In genomic region chr11:6630632-6631291, GRCh38 we compare ENCODE assay signal across 19 cellular contexts. TPM values are rescaled to one million over a fixed set of nuclear protein-coding genes. Genes with fewer than 3 reads are reported as not detected.
DNase-seq lines count a peak whose midpoint lies in the region; ATAC-seq, FAIRE-seq and TF ChIP-seq lines count a peak whose summit lies in the region.
"Had no signal": no experiment of that assay in that cellular context is flagged by ENCODE, and none has a peak within 500 bp of the region (broad histone marks: within the 10 kb centered on the region; RNA-seq: fewer than 3 reads in every experiment).

No MANE protein-coding gene starts in this region.

- H2BK12ac ChIP-seq in H9 (ENCODE audit: insufficient read length, low read depth, low read length) = no peak overlapping the region

- H3K27ac Mint-ChIP-seq in H9 (no peak overlapping the region), endothelial cell (ENCODE audit: unreplicated experiment) (no peak overlapping the region), mesothelial cell of epicardium (no peak overlapping the region), glutamatergic neuron (ENCODE audit: unreplicated experiment) (no peak overlapping the region)
- H3K27ac Mint-ChIP-seq: memory B cell had no signal

- no peak overlapping the region for H2BK5ac ChIP-seq in H9 (ENCODE audit: insufficient read length, low read length)

- H2BK20ac ChIP-seq in H9 (ENCODE audit: low read depth, low read length, poor library complexity, severe bottlenecking) = no peak overlapping the region

- no peak overlapping the region for H2AK5ac ChIP-seq in H9 (ENCODE audit: insufficient read length, low read length)

- no peak overlapping the region for H3T11ph ChIP-seq in H9 (ENCODE audit: low read length)

- FAIRE-seq in A549 (lab: Jason Lieb, UNC) (no peak), RCC 7860 (lab: Jason Lieb, UNC) (no peak)
- FAIRE-seq: GM12892 had no signal

- no peaks in the 10 kb centered on the region for H3K79me1 ChIP-seq in H9 (ENCODE audit: insufficient read depth, low read depth, low read length, poor library complexity, severe bottlenecking)

- DNase-seq in A549 (ENCODE audit: low read depth in 1 of 2, low spot score in 1 of 2) = no peak
- no peak for DNase-seq in H9
- DNase-seq in endothelial cell (ENCODE audit: low spot score) = no peak
- DNase-seq in mesothelial cell of epicardium (ENCODE audit: low spot score in 2 of 2, unreplicated experiment in 2 of 2) = no peak
- DNase-seq in anterior cingulate cortex (lab: John Stamatoyannopoulos, UW) = no peak
- DNase-seq in glutamatergic neuron = no peak
- DNase-seq in RCC 7860 (ENCODE audit: low spot score) = no peak
- DNase-seq in amygdala (lab: John Stamatoyannopoulos, UW) = no peak
- DNase-seq: activated CD4-positive, alpha-beta T cell treated with anti-CD3 and anti-CD28 coated beads for 48 hours; central memory CD4-positive, alpha-beta T cell; effector memory CD8-positive, alpha-beta T cell; GF-D8; GM23248; NCI-H1694 treated with DMSO at 0.1 percent for 48 hours; NCI-H524 treated with DMSO at 0.1 percent for 48 hours had no signal

- H3K9me3 ChIP-seq in A549 = no peaks in the 10 kb centered on the region
- no peaks in the 10 kb centered on the region for H3K9me3 ChIP-seq in H9 (ENCODE audit: control insufficient read depth, low read depth, low read length)

- H3K4me2 ChIP-seq in A549 = peak overlapping the region; percentile 50; the same call in 2 of the 3 replicates
- peak overlapping the region; percentile 50 for H3K4me2 ChIP-seq in H9 (ENCODE audit: insufficient read depth, insufficient read length, low read length)

- H3K27me3 ChIP-seq in H9 (ENCODE audit: insufficient read depth, low read length) = peaks cover 18% of the 10 kb centered on the region; the same call in 1 of the 2 replicates

- peaks cover 5% of the 10 kb centered on the region; the same call in 1 of the 3 replicates for H3K4me1 ChIP-seq in A549
- H3K4me1 ChIP-seq in H9 (ENCODE audit: insufficient read depth, low read length) = no peaks in the 10 kb centered on the region

- no peak for TF ChIP-seq RAD21 in A549 (conservative IDR thresholded peaks at IDR 0.05 in 1 of 2, IDR thresholded peaks at IDR 0.05 in 1 of 2)

- no peak for TF ChIP-seq CTCF in A549 (IDR thresholded peaks at IDR 0.05)
- no peak for TF ChIP-seq CTCF in H9 (conservative IDR thresholded peaks at IDR 0.05)
- TF ChIP-seq CTCF in endothelial cell (IDR thresholded peaks at IDR 0.05; ENCODE audit: unreplicated experiment) = no peak
- no peak for TF ChIP-seq CTCF in mesothelial cell of epicardium (IDR thresholded peaks at IDR 0.05; ENCODE audit: unreplicated experiment)
- TF ChIP-seq CTCF in glutamatergic neuron (IDR thresholded peaks at IDR 0.05; ENCODE audit: partially characterized antibody, unreplicated experiment) = no peak

- H4K5ac ChIP-seq in H9 (ENCODE audit: insufficient read length, low read depth, low read length) = no peak overlapping the region

- peaks cover 9% of the 10 kb centered on the region for H3K23me2 ChIP-seq in H9 (ENCODE audit: insufficient read length, low read depth, low read length, poor library complexity, severe bottlenecking)

- no peaks in the 10 kb centered on the region for H4K20me1 ChIP-seq in H9 (ENCODE audit: control insufficient read depth, insufficient read depth, insufficient read length)

- no peak overlapping the region for H3K18ac ChIP-seq in H9 (ENCODE audit: insufficient read length, low read depth, low read length)

- 70% methylated on average over 25 of the region's 28 CpGs for WGBS in A549 (ENCODE audit: missing lambda C conversion rate)
- no CpG with 5 or more reads among the region's 28 CpGs for WGBS in H9 (ENCODE audit: extremely low coverage, insufficient read length, low lambda C conversion rate)

- CTCF ChIA-PET in A549 (lab: Yijun Ruan, JAX) = interaction anchor here (0.5 to 1.4 kb wide), 5 partner anchors 9 to 179 kb away, joined by 3 to 4 read pairs (median 3); no protein-coding TSS in a partner anchor

- TF ChIP-seq POLR2A in A549 (IDR thresholded peaks at IDR 0.05; ENCODE audit: low read length) = no peak

- H3K4me3 Mint-ChIP-seq in H9 (peak overlapping the region; percentile 59 to 76), endothelial cell (ENCODE audit: unreplicated experiment) (peak overlapping the region; percentile 47), mesothelial cell of epicardium (peak overlapping the region; percentile 29), glutamatergic neuron (ENCODE audit: unreplicated experiment) (no peak overlapping the region)
- H3K4me3 Mint-ChIP-seq: effector memory CD8-positive, alpha-beta T cell; memory B cell had no signal

- no peaks in the 10 kb centered on the region for H3K9me3 Mint-ChIP-seq in H9
- no peaks in the 10 kb centered on the region for H3K9me3 Mint-ChIP-seq in endothelial cell (ENCODE audit: unreplicated experiment)
- H3K9me3 Mint-ChIP-seq in mesothelial cell of epicardium = no peaks in the 10 kb centered on the region
- peaks cover 4% of the 10 kb centered on the region for H3K9me3 Mint-ChIP-seq in glutamatergic neuron (ENCODE audit: unreplicated experiment)
- H3K9me3 Mint-ChIP-seq: activated naive CD4-positive, alpha-beta T cell treated with anti-CD3 and anti-CD28 coated beads, Interleukin-2, amount 50 U/mL, for 72 hours; effector memory CD8-positive, alpha-beta T cell; memory B cell; neural crest cell had no signal

- no peaks in the 10 kb centered on the region for H3K79me2 ChIP-seq in H9 (ENCODE audit: insufficient read depth, low read length)

- H3K9ac ChIP-seq in H9 (ENCODE audit: extremely low read depth, insufficient read length, low read length) = no peak overlapping the region
- H3K9ac ChIP-seq: GM23248 had no signal

- H3K27me3 Mint-ChIP-seq in H9 (ENCODE audit: low read depth) (peaks cover 49% of the 10 kb centered on the region), endothelial cell (ENCODE audit: unreplicated experiment) (peaks cover 15% of the 10 kb centered on the region), mesothelial cell of epicardium (ENCODE audit: low read depth) (peaks cover 36% of the 10 kb centered on the region), glutamatergic neuron (ENCODE audit: unreplicated experiment) (peaks cover 20% of the 10 kb centered on the region)
- H3K27me3 Mint-ChIP-seq: effector memory CD8-positive, alpha-beta T cell; memory B cell had no signal

- H4K8ac ChIP-seq in H9 (replicated peaks; ENCODE audit: insufficient read length, low read depth, low read length) = no peak overlapping the region

- H4K91ac ChIP-seq in H9 (ENCODE audit: insufficient read length, low read depth, low read length) = no peak overlapping the region

- peak overlapping the region; percentile 28; the same call in 1 of the 3 replicates for H3K4me3 ChIP-seq in A549
- H3K4me3 ChIP-seq: GM23248 had no signal

- no peak overlapping the region for H2AFZ ChIP-seq in H9 (ENCODE audit: low read length)
- H2AFZ ChIP-seq: GM23248 had no signal

- H3K56ac ChIP-seq in H9 (ENCODE audit: insufficient read length, low read depth, low read length) = no peak overlapping the region

- no peak overlapping the region for H3K23ac ChIP-seq in H9 (ENCODE audit: insufficient read length, low read depth, low read length)

- H3K4ac ChIP-seq in H9 (ENCODE audit: low read depth, low read length) = no peak overlapping the region

- H2BK120ac ChIP-seq in H9 (ENCODE audit: low read depth, low read length, poor library complexity, severe bottlenecking) = no peak overlapping the region

- no peak overlapping the region for H3K14ac ChIP-seq in H9 (ENCODE audit: insufficient read depth, low read length)

- POLR2A ChIA-PET in A549 (lab: Yijun Ruan, JAX) = no interaction called here

- no peak overlapping the region for H2BK15ac ChIP-seq in H9 (ENCODE audit: low read depth, low read length)

- TF ChIP-seq EP300 in A549 (IDR thresholded peaks at IDR 0.05) = no peak

- ATAC-seq in A549 = no peak
- ATAC-seq: activated naive CD4-positive, alpha-beta T cell treated with anti-CD3 and anti-CD28 coated beads, Interleukin-2, amount 50 U/mL, for 72 hours; effector memory CD8-positive, alpha-beta T cell had no signal

- no peak overlapping the region for H3K27ac ChIP-seq in A549
- H3K27ac ChIP-seq in H9 (ENCODE audit: insufficient read length, low read depth, low read length) = no peak overlapping the region
- H3K27ac ChIP-seq: GM23248 had no signal

- H3K4me1 Mint-ChIP-seq in H9 = peaks cover 3% of the 10 kb centered on the region in 2 experiments; a peak in 2 of 4 replicates
- peaks cover 7% of the 10 kb centered on the region for H3K4me1 Mint-ChIP-seq in endothelial cell (ENCODE audit: unreplicated experiment)
- H3K4me1 Mint-ChIP-seq in mesothelial cell of epicardium = no peaks in the 10 kb centered on the region
- H3K4me1 Mint-ChIP-seq in glutamatergic neuron (ENCODE audit: low read depth, unreplicated experiment) = no peaks in the 10 kb centered on the region
- H3K4me1 Mint-ChIP-seq: neural crest cell had no signal

- H3K36me3 Mint-ChIP-seq in H9 (ENCODE audit: insufficient read depth in 1 of 3, low read depth in 3 of 3) = peaks cover 2 to 28% (median 17%) of the 10 kb centered on the region in 3 experiments; a peak in 6 of 7 replicates
- peaks cover 56% of the 10 kb centered on the region for H3K36me3 Mint-ChIP-seq in endothelial cell (ENCODE audit: low read depth, unreplicated experiment)
- H3K36me3 Mint-ChIP-seq in mesothelial cell of epicardium = peaks cover 39% of the 10 kb centered on the region
- peaks cover 32% of the 10 kb centered on the region for H3K36me3 Mint-ChIP-seq in glutamatergic neuron (ENCODE audit: unreplicated experiment)
- H3K36me3 Mint-ChIP-seq: activated naive CD4-positive, alpha-beta T cell treated with anti-CD3 and anti-CD28 coated beads, Interleukin-2, amount 50 U/mL, for 72 hours; memory B cell had no signal

RNA-seq across cellular contexts. Expression of gene TPP1, which starts 11.5 kb away (rescaled TPM):
- polyA plus RNA-seq in A549 (2011; rRNA removed) (53.2 and 63.0 TPM in 2 replicates), A549 (2017; fragmentation: RNase III; extraction: RNeasy Plus Mini Kit Qiagen cat#74134 plus additional on column Dnase treatment) (32.3 to 41.6 TPM (median 40.7 TPM) in 3 replicates)
- polyA plus RNA-seq in A549 (2012; cell fraction: cytosol; rRNA removed) = 29.5 and 35.1 TPM in 2 replicates
- 56.8 and 86.6 TPM in 2 replicates for polyA plus RNA-seq in A549 (2012; cell fraction: nucleus; rRNA removed)
- 55.1 and 65.6 TPM in 2 replicates for polyA minus RNA-seq in A549 (2011; rRNA and poly(A)+ RNA removed)
- total RNA-seq in H9 (2021) (37.2 and 37.5 TPM in 2 replicates), endothelial cell (ENCODE audit: unreplicated experiment) (52.9 TPM), mesothelial cell of epicardium (45.8 to 50.1 TPM (median 46.0 TPM) in 3 replicates), glutamatergic neuron (ENCODE audit: unreplicated experiment) (37.7 TPM)

RNA-seq across cellular contexts. Expression of gene TAF10, which starts 18.7 kb away (rescaled TPM):
- polyA plus RNA-seq in A549 (2011; rRNA removed) = 174 and 242 TPM in 2 replicates
- 206 and 229 TPM in 2 replicates for polyA plus RNA-seq in A549 (2012; cell fraction: cytosol; rRNA removed)
- polyA plus RNA-seq in A549 (2012; cell fraction: nucleus; rRNA removed) = 128 and 138 TPM in 2 replicates
- 124 to 138 TPM (median 135 TPM) in 3 replicates for polyA plus RNA-seq in A549 (2017; fragmentation: RNase III; extraction: RNeasy Plus Mini Kit Qiagen cat#74134 plus additional on column Dnase treatment)
- polyA minus RNA-seq in A549 (2011; rRNA and poly(A)+ RNA removed) = 170 and 186 TPM in 2 replicates
- total RNA-seq in H9 (2021) = 198 and 207 TPM in 2 replicates
- 62.2 TPM for total RNA-seq in endothelial cell (ENCODE audit: unreplicated experiment)
- total RNA-seq in mesothelial cell of epicardium = 112 to 119 TPM (median 115 TPM) in 3 replicates
- total RNA-seq in glutamatergic neuron (ENCODE audit: unreplicated experiment) = 124 TPM

RNA-seq across cellular contexts. Expression of gene DCHS1, which starts 24.8 kb away (rescaled TPM):
- 0.06 and 0.08 TPM in 2 replicates for polyA plus RNA-seq in A549 (2011; rRNA removed)
- polyA plus RNA-seq in A549 (2012; cell fraction: cytosol; rRNA removed) = 0.07 and 0.10 TPM in 2 replicates
- polyA plus RNA-seq in A549 (2012; cell fraction: nucleus; rRNA removed) = 0.28 and 0.35 TPM in 2 replicates
- 0.04 to 0.07 TPM (median 0.06 TPM) in 3 replicates for polyA plus RNA-seq in A549 (2017; fragmentation: RNase III; extraction: RNeasy Plus Mini Kit Qiagen cat#74134 plus additional on column Dnase treatment)
- 0.12 and 0.24 TPM in 2 replicates for polyA minus RNA-seq in A549 (2011; rRNA and poly(A)+ RNA removed)
- total RNA-seq in H9 (2021) = 12.2 and 12.5 TPM in 2 replicates
- 156 TPM for total RNA-seq in endothelial cell (ENCODE audit: unreplicated experiment)
- total RNA-seq in mesothelial cell of epicardium = 75.9 to 81.2 TPM (median 77.3 TPM) in 3 replicates
- total RNA-seq in glutamatergic neuron (ENCODE audit: unreplicated experiment) = 91.5 TPM

RNA-seq across cellular contexts. Expression of gene ILK, which starts 27.2 kb away (rescaled TPM):
- polyA plus RNA-seq in A549 (2011; rRNA removed) (109 and 120 TPM in 2 replicates), A549 (2017; fragmentation: RNase III; extraction: RNeasy Plus Mini Kit Qiagen cat#74134 plus additional on column Dnase treatment) (108 to 116 TPM (median 114 TPM) in 3 replicates)
- polyA plus RNA-seq in A549 (2012; cell fraction: cytosol; rRNA removed) = 142 and 167 TPM in 2 replicates
- polyA plus RNA-seq in A549 (2012; cell fraction: nucleus; rRNA removed) = 143 and 176 TPM in 2 replicates
- polyA minus RNA-seq in A549 (2011; rRNA and poly(A)+ RNA removed) = 119 and 138 TPM in 2 replicates
- total RNA-seq in H9 (2021) (96.2 and 100 TPM in 2 replicates), endothelial cell (ENCODE audit: unreplicated experiment) (183 TPM), mesothelial cell of epicardium (127 to 144 TPM (median 130 TPM) in 3 replicates), glutamatergic neuron (ENCODE audit: unreplicated experiment) (168 TPM)

RNA-seq across cellular contexts. Expression of gene RRP8, which starts 27.3 kb away (rescaled TPM):
- 20.5 and 25.9 TPM in 2 replicates for polyA plus RNA-seq in A549 (2011; rRNA removed)
- 7.4 and 9.5 TPM in 2 replicates for polyA plus RNA-seq in A549 (2012; cell fraction: cytosol; rRNA removed)
- polyA plus RNA-seq in A549 (2012; cell fraction: nucleus; rRNA removed) = 7.8 and 9.6 TPM in 2 replicates
- 14.5 to 17.9 TPM (median 14.5 TPM) in 3 replicates for polyA plus RNA-seq in A549 (2017; fragmentation: RNase III; extraction: RNeasy Plus Mini Kit Qiagen cat#74134 plus additional on column Dnase treatment)
- polyA minus RNA-seq in A549 (2011; rRNA and poly(A)+ RNA removed) = 14.7 and 16.8 TPM in 2 replicates
- total RNA-seq in H9 (2021) = 14.2 and 16.0 TPM in 2 replicates
- 14.6 TPM for total RNA-seq in endothelial cell (ENCODE audit: unreplicated experiment)
- 18.6 to 22.5 TPM (median 21.0 TPM) in 3 replicates for total RNA-seq in mesothelial cell of epicardium
- 16.2 TPM for total RNA-seq in glutamatergic neuron (ENCODE audit: unreplicated experiment)
